Comparison of ENCODE assay signal across 8 cellular contexts in genomic region chr17:17042851-17043667, GRCh38. TPM values are rescaled to one million over a fixed set of nuclear protein-coding genes. Genes with fewer than 3 reads are reported as not detected.
DNase-seq lines count a peak whose midpoint lies in the region; ATAC-seq and TF ChIP-seq lines count a peak whose summit lies in the region.

No MANE protein-coding gene starts in this region.

- peak overlapping the region; percentile 79 for H3K27ac ChIP-seq in caudate nucleus (ENCODE audit: low read depth, low read length)
- peak overlapping the region; percentile 83 to 86 for H3K27ac ChIP-seq in lung (ENCODE audit: low read depth in 1 of 2, low read length in 1 of 2)
- peak overlapping the region; percentile 98 for H3K27ac ChIP-seq in subcutaneous abdominal adipose tissue (ENCODE audit: low read depth, low read length)

- H3K27me3 ChIP-seq in lung (ENCODE audit: control insufficient read depth, insufficient read depth): no peaks in the 10 kb centered on the region
- H3K27me3 ChIP-seq in subcutaneous abdominal adipose tissue (ENCODE audit: control insufficient read depth in 5 of 5, insufficient read depth in 4 of 5, low read length in 5 of 5): no peaks in the 10 kb centered on the region

- H3K4me1 ChIP-seq in lung (ENCODE audit: control insufficient read depth in 2 of 2, insufficient read depth in 2 of 2, low read length in 2 of 2): peaks cover 13 to 31% of the 10 kb centered on the region in 2 donors
- peaks cover 3 to 56% (median 50%) of the 10 kb centered on the region in 5 donors for H3K4me1 ChIP-seq in subcutaneous abdominal adipose tissue (ENCODE audit: control insufficient read depth in 5 of 5, insufficient read depth in 5 of 5, low read length in 5 of 5)

- H3K9ac ChIP-seq in subcutaneous abdominal adipose tissue (ENCODE audit: low read length in 5 of 5): peak overlapping the region; percentile 85 to 94 (median 90)

- H3K36me3 ChIP-seq in lung (ENCODE audit: control insufficient read depth in 2 of 2, insufficient read depth in 2 of 2, low read length in 2 of 2) (no peaks in the 10 kb centered on the region), subcutaneous abdominal adipose tissue (ENCODE audit: control insufficient read depth in 5 of 5, insufficient read depth in 5 of 5, low read length in 5 of 5) (no peaks in the 10 kb centered on the region)

- H3K9me3 ChIP-seq in lung (ENCODE audit: control insufficient read depth in 2 of 2, insufficient read depth in 1 of 2, low read length in 1 of 2) (no peaks in the 10 kb centered on the region), subcutaneous abdominal adipose tissue (ENCODE audit: control insufficient read depth in 5 of 5, low read length in 5 of 5) (no peaks in the 10 kb centered on the region)

- WGBS in lung, 2 donors: 0 to 2% methylated on average over 42 of the region's 42 CpGs

- ATAC-seq in lung (ENCODE audit: insufficient read depth, low FRiP score): no peak
- no peak for ATAC-seq in HG03175 (IDR thresholded peaks at IDR 0.05; ENCODE audit: unreplicated experiment)
- ATAC-seq in left lobe of liver: no peak

- peak overlapping the region; percentile 66 for H3K4me3 ChIP-seq in lung
- H3K4me3 ChIP-seq in subcutaneous abdominal adipose tissue (ENCODE audit: low read depth in 1 of 5, low read length in 5 of 5): peak overlapping the region; percentile 68 to 92 (median 80)

- peak; percentile 18 for DNase-seq in NCI-H2171 treated with DMSO at 0.1 percent for 48 hours (lab: John Stamatoyannopoulos, UW)
- DNase-seq in NCI-H2171 (lab: John Stamatoyannopoulos, UW): no peak
- peak; percentile 69 for DNase-seq in RKO (ENCODE audit: low spot score)
- DNase-seq in caudate nucleus (lab: John Stamatoyannopoulos, UW): peak in 5 of 61 donors; percentile 21 to 44 (median 33)
- no peak for DNase-seq in lung (ENCODE audit: low spot score)
- no peak for DNase-seq in left lobe of liver (ENCODE audit: low spot score)

- TF ChIP-seq CTCF in lung (IDR thresholded peaks at IDR 0.05; ENCODE audit: control extremely low read depth, extremely low read depth): no peak

RNA-seq across cellular contexts. Expression of gene MPRIP, which starts 0.8 kb away (rescaled TPM):
- 100 to 1,000 TPM; 181 to 342 TPM for total RNA-seq in lung
- 100 to 1,000 TPM; 121 to 168 TPM for polyA plus RNA-seq in lung
- 93.3 TPM for total RNA-seq in left lobe of liver

Comparison
In these comparisons a context has a peak if more than half of its experiments do, and no peak if none do; other contexts are left out.
1. DNase-seq: peak in NCI-H2171 treated with DMSO at 0.1 percent for 48 hours (single experiment) and RKO (single experiment); none in NCI-H2171 (single experiment), lung (single experiment) and left lobe of liver (single experiment).
2. Peak in every context shown above with its lines, with median percentiles within 50 percentile points of each other: H3K27ac ChIP-seq.